In genomic region chr19:42111384-42111783, GRCh38 we compare ENCODE assay signal across 13 cellular contexts. TPM values are rescaled to one million over a fixed set of nuclear protein-coding genes. Genes with fewer than 3 reads are reported as not detected.
DNase-seq lines count a peak whose midpoint lies in the region; ATAC-seq, FAIRE-seq and TF ChIP-seq lines count a peak whose summit lies in the region.
"Had no signal": no experiment of that assay in that cellular context is flagged by ENCODE, and none has a peak within 500 bp of the region (broad histone marks: within the 10 kb centered on the region; RNA-seq: fewer than 3 reads in every experiment).

No MANE protein-coding gene starts in this region.

- H3K9ac ChIP-seq in HepG2 (ENCODE audit: insufficient read depth, low read depth, low read length): no peak overlapping the region
- no peak overlapping the region for H3K9ac ChIP-seq in MM.1S (ENCODE audit: low read length)

- TF ChIP-seq POLR2A in HepG2 (IDR thresholded peaks at IDR 0.05; ENCODE audit: insufficient read depth in 1 of 2, low read depth in 2 of 2, low read length in 2 of 2) (no peak), right lobe of liver (IDR thresholded peaks at IDR 0.05) (no peak)

- no peak for ATAC-seq in HepG2
- ATAC-seq in right lobe of liver: no peak
- ATAC-seq in RWPE2 (ENCODE audit: low read depth): no peak
- no peak for ATAC-seq in stimulated activated memory B cell treated with anti-CD40 and anti-IgM and Interleukin-4, amounts not matched to agents 10 μg/mL and 1 μg/mL and 100 μg/mL, for 72 hours
- no peak for ATAC-seq in HG02973 (IDR thresholded peaks at IDR 0.05; ENCODE audit: unreplicated experiment)
- ATAC-seq: Panc1 had no signal

- no TSS peak for BruUV-seq in HepG2 (replicated peaks; lab: Mats Ljungman, UMichigan)

- DNase-seq in HepG2 (ENCODE audit: low spot score) (no peak), right lobe of liver (no peak), RWPE2 (ENCODE audit: low spot score) (no peak), epithelial cell of esophagus (ENCODE audit: low read depth) (peak; percentile 84), MM.1S (no peak), NCI-H2107 (lab: John Stamatoyannopoulos, UW) (no peak)
- DNase-seq: activated effector memory CD4-positive, alpha-beta T cell treated with Interleukin-2 at 50 U/mL for 16 hours; C1 segment of cervical spinal cord; H9; NCI-H2081 treated with DMSO at 0.1 percent for 48 hours had no signal

- POLR2A ChIA-PET in HepG2 (lab: Yijun Ruan, JAX): no interaction called here

- peaks cover 43% of the 10 kb centered on the region for H3K36me3 Mint-ChIP-seq in stimulated activated memory B cell treated with anti-CD40 and anti-IgM and Interleukin-4, amounts not matched to agents 10 μg/mL and 1 μg/mL and 100 μg/mL, for 72 hours

- H3K4me1 Mint-ChIP-seq in stimulated activated memory B cell treated with anti-CD40 and anti-IgM and Interleukin-4, amounts not matched to agents 10 μg/mL and 1 μg/mL and 100 μg/mL, for 72 hours: peaks cover 76% of the 10 kb centered on the region

- H3K4me3 ChIP-seq in HepG2 (replicated peaks in 1 of 3; ENCODE audit: insufficient read depth in 1 of 3, low read depth in 2 of 3, low read length in 3 of 3): no peak overlapping the region
- H3K4me3 ChIP-seq in right lobe of liver: no peak overlapping the region
- H3K4me3 ChIP-seq in RWPE2 (ENCODE audit: severe bottlenecking): no peak overlapping the region
- H3K4me3 ChIP-seq in epithelial cell of esophagus (ENCODE audit: low read length): no peak overlapping the region
- no peak overlapping the region for H3K4me3 ChIP-seq in MM.1S (ENCODE audit: low read length)

- no peaks in the 10 kb centered on the region for H3K9me3 ChIP-seq in HepG2 (ENCODE audit: low read length)
- H3K9me3 ChIP-seq in right lobe of liver: no peaks in the 10 kb centered on the region
- no peaks in the 10 kb centered on the region for H3K9me3 ChIP-seq in RWPE2 (ENCODE audit: severe bottlenecking)
- H3K9me3 ChIP-seq in MM.1S (replicated peaks; ENCODE audit: insufficient read depth, low read length): no peaks in the 10 kb centered on the region

- TF ChIP-seq RAD21 in HepG2 (CRISPR knock-in tag; IDR thresholded peaks at IDR 0.05): no peak

- H3K4me3 Mint-ChIP-seq in stimulated activated memory B cell treated with anti-CD40 and anti-IgM and Interleukin-4, amounts not matched to agents 10 μg/mL and 1 μg/mL and 100 μg/mL, for 72 hours: no peak overlapping the region
- H3K4me3 Mint-ChIP-seq: H9 had no signal

- FAIRE-seq in HepG2 (lab: Jason Lieb, UNC): no peak

- H3K36me3 ChIP-seq in HepG2 (replicated peaks in 1 of 2; ENCODE audit: control insufficient read depth in 1 of 2, insufficient read depth in 2 of 2, low read length in 2 of 2): no peaks in the 10 kb centered on the region
- no peaks in the 10 kb centered on the region for H3K36me3 ChIP-seq in right lobe of liver
- no peaks in the 10 kb centered on the region for H3K36me3 ChIP-seq in RWPE2 (ENCODE audit: low read depth)
- H3K36me3 ChIP-seq in MM.1S (replicated peaks; ENCODE audit: insufficient read depth, low read length): no peaks in the 10 kb centered on the region

- H3K4me2 ChIP-seq in HepG2 (ENCODE audit: low read depth, low read length): no peak overlapping the region
- no peak overlapping the region for H3K4me2 ChIP-seq in MM.1S (ENCODE audit: low read depth, low read length)

- no peaks in the 10 kb centered on the region for H3K27me3 Mint-ChIP-seq in stimulated activated memory B cell treated with anti-CD40 and anti-IgM and Interleukin-4, amounts not matched to agents 10 μg/mL and 1 μg/mL and 100 μg/mL, for 72 hours

- CTCF ChIA-PET in HepG2 (lab: Yijun Ruan, JAX; ENCODE audit: low intra/inter-chr PET ratio, low total read pairs): no interaction called here

- H3K27ac ChIP-seq in HepG2 (ENCODE audit: extremely low read length, insufficient read depth, low read length): no peak overlapping the region
- no peak overlapping the region for H3K27ac ChIP-seq in right lobe of liver
- H3K27ac ChIP-seq in RWPE2 (ENCODE audit: poor library complexity, severe bottlenecking): peak overlapping the region; percentile 96
- no peak overlapping the region for H3K27ac ChIP-seq in MM.1S (ENCODE audit: low read length)

- 0% methylated on average over 1 of the region's 1 CpG for WGBS in HepG2 (ENCODE audit: low lambda C conversion rate)
- 35% methylated on average over 1 of the region's 1 CpG for WGBS in right lobe of liver (ENCODE audit: insufficient coverage, low coverage, low lambda C conversion rate, missing lambda C conversion rate)

- peak overlapping the region; percentile 83 for H3K27ac Mint-ChIP-seq in stimulated activated memory B cell treated with anti-CD40 and anti-IgM and Interleukin-4, amounts not matched to agents 10 μg/mL and 1 μg/mL and 100 μg/mL, for 72 hours

- peaks cover 2 to 3% of the 10 kb centered on the region in 2 experiments; a peak in 4 of 5 replicates for H3K27me3 ChIP-seq in HepG2 (ENCODE audit: control insufficient read depth in 1 of 2, insufficient read depth in 2 of 2, low read length in 2 of 2)
- no peaks in the 10 kb centered on the region for H3K27me3 ChIP-seq in right lobe of liver
- no peaks in the 10 kb centered on the region for H3K27me3 ChIP-seq in RWPE2 (ENCODE audit: insufficient read depth, poor library complexity, severe bottlenecking)
- no peaks in the 10 kb centered on the region for H3K27me3 ChIP-seq in MM.1S (replicated peaks; ENCODE audit: insufficient read depth, low read length)

- H3K4me1 ChIP-seq in HepG2 (ENCODE audit: insufficient read depth, low read length): no peaks in the 10 kb centered on the region
- H3K4me1 ChIP-seq in right lobe of liver: no peaks in the 10 kb centered on the region
- peaks cover 38% of the 10 kb centered on the region for H3K4me1 ChIP-seq in RWPE2 (ENCODE audit: insufficient read depth, poor library complexity, severe bottlenecking)
- peaks cover 19% of the 10 kb centered on the region for H3K4me1 ChIP-seq in MM.1S (ENCODE audit: low read length)

- H3K79me2 ChIP-seq in HepG2 (ENCODE audit: insufficient read depth, low read length) (no peaks in the 10 kb centered on the region), MM.1S (ENCODE audit: low read length) (no peaks in the 10 kb centered on the region)

- H4K20me1 ChIP-seq in HepG2 (ENCODE audit: insufficient read depth, low read length): no peaks in the 10 kb centered on the region
- no peaks in the 10 kb centered on the region for H4K20me1 ChIP-seq in MM.1S (ENCODE audit: insufficient read depth, low read length)

- in situ Hi-C loops in HepG2 (cut with HindIII; ENCODE audit: extremely low pct_ligation_motif_present, low pct_unique_long_range_greater_than_20kb): no loop called here

- H3F3A ChIP-seq in MM.1S (ENCODE audit: insufficient read depth, low read length): no peaks in the 10 kb centered on the region

- no peaks in the 10 kb centered on the region for H3K9me2 ChIP-seq in MM.1S (replicated peaks; ENCODE audit: insufficient read depth, low read length)

- TF ChIP-seq CTCF in HepG2 (CRISPR knock-in tag; IDR thresholded peaks at IDR 0.05) (no peak), right lobe of liver (IDR thresholded peaks at IDR 0.05) (no peak), RWPE2 (IDR thresholded peaks at IDR 0.05; ENCODE audit: poor library complexity, severe bottlenecking) (no peak), epithelial cell of esophagus (IDR thresholded peaks at IDR 0.05; ENCODE audit: insufficient read depth, low read depth, low read length, missing control alignments) (no peak), MM.1S (IDR thresholded peaks at IDR 0.05; ENCODE audit: low read length) (no peak)

- H3K9me3 Mint-ChIP-seq in stimulated activated memory B cell treated with anti-CD40 and anti-IgM and Interleukin-4, amounts not matched to agents 10 μg/mL and 1 μg/mL and 100 μg/mL, for 72 hours: no peaks in the 10 kb centered on the region
- H3K9me3 Mint-ChIP-seq: H9 had no signal

- intact Hi-C loops in HepG2 (cut with micrococcal nuclease; ENCODE audit: unreplicated experiment) (no loop called here), right lobe of liver (cut with DNase I) (no loop called here)

- TF ChIP-seq EP300 in HepG2 (IDR thresholded peaks at IDR 0.05; ENCODE audit: low read depth in 2 of 2, low read length in 2 of 2): no peak
- TF ChIP-seq EP300 in HepG2 (CRISPR knock-in tag; IDR thresholded peaks at IDR 0.05; ENCODE audit: borderline replicate concordance): no peak

- H2AFZ ChIP-seq in HepG2 (ENCODE audit: low read length) (no peak overlapping the region), MM.1S (ENCODE audit: low read length) (no peak overlapping the region)

RNA-seq across cellular contexts. Expression of gene POU2F2, which starts 20.9 kb away (rescaled TPM):
- total RNA-seq in HepG2 (2016; rRNA removed; fragmentation: Illumina TruSeq; extraction: Trizol): 0.03 and 0.09 TPM in 2 replicates
- not detected in 2 replicates for total RNA-seq in HepG2 (2016; cell fraction: cytosol; rRNA removed; fragmentation: Illumina TruSeq; extraction: Trizol; ENCODE audit: low read depth)
- 0.10 and 0.28 TPM in 2 replicates for total RNA-seq in HepG2 (2016; cell fraction: insoluble cytoplasmic fraction; rRNA removed; fragmentation: Illumina TruSeq; extraction: Trizol)
- 0.06 TPM in 1 of 2 replicates, not detected in the other for total RNA-seq in HepG2 (2016; cell fraction: membrane; rRNA removed; fragmentation: Illumina TruSeq; extraction: Trizol)
- total RNA-seq in HepG2 (2016; cell fraction: nucleus; rRNA removed; fragmentation: Illumina TruSeq; extraction: Trizol): 0.22 TPM in 1 of 2 replicates, not detected in the other
- polyA plus RNA-seq in HepG2 (2011; rRNA removed): 0.17 and 0.25 TPM in 2 replicates
- 0.09 and 0.19 TPM in 2 replicates for polyA plus RNA-seq in HepG2 (2011; cell fraction: cytosol; rRNA removed)
- polyA plus RNA-seq in HepG2 (2011; cell fraction: nucleus; rRNA removed): 1.3 TPM in 2 replicates
- 0.19 and 0.59 TPM in 2 replicates for polyA plus RNA-seq in HepG2 (2012)
- polyA plus RNA-seq in HepG2 (2016; cell fraction: cytosol; fragmentation: Illumina TruSeq; extraction: Trizol; ENCODE audit: low read depth): not detected in 2 replicates
- 0.19 and 0.27 TPM in 2 replicates for polyA plus RNA-seq in HepG2 (2016; cell fraction: insoluble cytoplasmic fraction; fragmentation: Illumina TruSeq; extraction: Trizol; ENCODE audit: low read depth)
- not detected in 2 replicates for polyA plus RNA-seq in HepG2 (2016; cell fraction: membrane; fragmentation: Illumina TruSeq; extraction: Trizol; ENCODE audit: low read depth)
- polyA plus RNA-seq in HepG2 (2016; cell fraction: nucleus; fragmentation: Illumina TruSeq; extraction: Trizol; ENCODE audit: insufficient read depth, low read depth): 0.47 and 1.5 TPM in 2 replicates
- 0.14 and 0.24 TPM in 2 replicates for polyA minus RNA-seq in HepG2 (2011; rRNA and poly(A)+ RNA removed; ENCODE audit: low replicate concordance)
- not detected in 2 replicates for polyA minus RNA-seq in HepG2 (2011; cell fraction: cytosol; rRNA and poly(A)+ RNA removed)
- 0.64 and 0.87 TPM in 2 replicates for polyA minus RNA-seq in HepG2 (2011; cell fraction: nucleus; rRNA and poly(A)+ RNA removed)
- 1 to 10 TPM in 3 of 6 experiments, under 1 TPM in 3; 0.18 to 3.0 (median 1.00) TPM for total RNA-seq in right lobe of liver

RNA-seq across cellular contexts. Expression of gene ZNF574, which starts 35.4 kb away (rescaled TPM):
- 7.9 and 8.2 TPM in 2 replicates for total RNA-seq in HepG2 (2016; rRNA removed; fragmentation: Illumina TruSeq; extraction: Trizol)
- 2.3 and 2.4 TPM in 2 replicates for total RNA-seq in HepG2 (2016; cell fraction: cytosol; rRNA removed; fragmentation: Illumina TruSeq; extraction: Trizol; ENCODE audit: low read depth)
- total RNA-seq in HepG2 (2016; cell fraction: insoluble cytoplasmic fraction; rRNA removed; fragmentation: Illumina TruSeq; extraction: Trizol): 7.7 and 8.2 TPM in 2 replicates
- total RNA-seq in HepG2 (2016; cell fraction: membrane; rRNA removed; fragmentation: Illumina TruSeq; extraction: Trizol): 5.2 and 5.9 TPM in 2 replicates
- 4.3 and 4.9 TPM in 2 replicates for total RNA-seq in HepG2 (2016; cell fraction: nucleus; rRNA removed; fragmentation: Illumina TruSeq; extraction: Trizol)
- polyA plus RNA-seq in HepG2 (2011; rRNA removed): 7.7 and 9.5 TPM in 2 replicates
- polyA plus RNA-seq in HepG2 (2011; cell fraction: cytosol; rRNA removed): 6.7 and 9.5 TPM in 2 replicates
- 9.5 and 11.0 TPM in 2 replicates for polyA plus RNA-seq in HepG2 (2011; cell fraction: nucleus; rRNA removed)
- 4.3 and 4.4 TPM in 2 replicates for polyA plus RNA-seq in HepG2 (2012)
- polyA plus RNA-seq in HepG2 (2016; cell fraction: cytosol; fragmentation: Illumina TruSeq; extraction: Trizol; ENCODE audit: low read depth): 0.51 and 0.69 TPM in 2 replicates
- polyA plus RNA-seq in HepG2 (2016; cell fraction: insoluble cytoplasmic fraction; fragmentation: Illumina TruSeq; extraction: Trizol; ENCODE audit: low read depth): 6.5 and 7.9 TPM in 2 replicates
- 1.4 TPM in 2 replicates for polyA plus RNA-seq in HepG2 (2016; cell fraction: membrane; fragmentation: Illumina TruSeq; extraction: Trizol; ENCODE audit: low read depth)
- polyA plus RNA-seq in HepG2 (2016; cell fraction: nucleus; fragmentation: Illumina TruSeq; extraction: Trizol; ENCODE audit: insufficient read depth, low read depth): 6.0 and 6.3 TPM in 2 replicates
- 24.3 and 39.3 TPM in 2 replicates for polyA minus RNA-seq in HepG2 (2011; rRNA and poly(A)+ RNA removed; ENCODE audit: low replicate concordance)
- 12.1 and 12.4 TPM in 2 replicates for polyA minus RNA-seq in HepG2 (2011; cell fraction: cytosol; rRNA and poly(A)+ RNA removed)
- polyA minus RNA-seq in HepG2 (2011; cell fraction: nucleus; rRNA and poly(A)+ RNA removed): 5.8 and 6.5 TPM in 2 replicates
- 1 to 10 TPM; 4.3 to 5.8 (median 4.7) TPM for total RNA-seq in right lobe of liver

RNA-seq across cellular contexts. Expression of gene GRIK5, which starts 41.4 kb away (rescaled TPM):
- total RNA-seq in HepG2 (2016; rRNA removed; fragmentation: Illumina TruSeq; extraction: Trizol) (not detected in 2 replicates), right lobe of liver (under 1 TPM in 4 of 6 experiments, not detected in 2; 0.15 to 0.42 (median 0.17) TPM)
- total RNA-seq in HepG2 (2016; cell fraction: cytosol; rRNA removed; fragmentation: Illumina TruSeq; extraction: Trizol; ENCODE audit: low read depth): not detected in 2 replicates
- total RNA-seq in HepG2 (2016; cell fraction: insoluble cytoplasmic fraction; rRNA removed; fragmentation: Illumina TruSeq; extraction: Trizol): not detected in 2 replicates
- total RNA-seq in HepG2 (2016; cell fraction: membrane; rRNA removed; fragmentation: Illumina TruSeq; extraction: Trizol): not detected in 2 replicates
- total RNA-seq in HepG2 (2016; cell fraction: nucleus; rRNA removed; fragmentation: Illumina TruSeq; extraction: Trizol): not detected in 2 replicates
- 0.05 TPM in 1 of 2 replicates, not detected in the other for polyA plus RNA-seq in HepG2 (2011; rRNA removed)
- polyA plus RNA-seq in HepG2 (2011; cell fraction: cytosol; rRNA removed): 0.03 TPM in 1 of 2 replicates, not detected in the other
- polyA plus RNA-seq in HepG2 (2011; cell fraction: nucleus; rRNA removed): 0.10 and 0.14 TPM in 2 replicates
- polyA plus RNA-seq in HepG2 (2012): not detected in 2 replicates
- polyA plus RNA-seq in HepG2 (2016; cell fraction: cytosol; fragmentation: Illumina TruSeq; extraction: Trizol; ENCODE audit: low read depth): not detected in 2 replicates
- not detected in 2 replicates for polyA plus RNA-seq in HepG2 (2016; cell fraction: insoluble cytoplasmic fraction; fragmentation: Illumina TruSeq; extraction: Trizol; ENCODE audit: low read depth)
- not detected in 2 replicates for polyA plus RNA-seq in HepG2 (2016; cell fraction: membrane; fragmentation: Illumina TruSeq; extraction: Trizol; ENCODE audit: low read depth)
- not detected in 2 replicates for polyA plus RNA-seq in HepG2 (2016; cell fraction: nucleus; fragmentation: Illumina TruSeq; extraction: Trizol; ENCODE audit: insufficient read depth, low read depth)
- 0.08 and 0.12 TPM in 2 replicates for polyA minus RNA-seq in HepG2 (2011; rRNA and poly(A)+ RNA removed; ENCODE audit: low replicate concordance)
- not detected in 2 replicates for polyA minus RNA-seq in HepG2 (2011; cell fraction: cytosol; rRNA and poly(A)+ RNA removed)
- polyA minus RNA-seq in HepG2 (2011; cell fraction: nucleus; rRNA and poly(A)+ RNA removed): not detected in 2 replicates
